Comparison of ENCODE assay signal across 21 cellular contexts in genomic region chr6:53113742-53114141, GRCh38. TPM values are rescaled to one million over a fixed set of nuclear protein-coding genes. Genes with fewer than 3 reads are reported as not detected.
A peak's percentile ranks its signal among the peaks of the same experiment; 100 is the strongest.
DNase-seq lines count a peak whose midpoint lies in the region; TF ChIP-seq lines count a peak whose summit lies in the region.
"Had no signal": no experiment of that assay in that cellular context is flagged by ENCODE, and none has a peak within 500 bp of the region (broad histone marks: within the 10 kb centered on the region; RNA-seq: fewer than 3 reads in every experiment).

No MANE protein-coding gene starts in this region.

- no peaks in the 10 kb centered on the region for H3K27me3 ChIP-seq in prostate gland (replicated peaks; ENCODE audit: insufficient read depth)
- H3K27me3 ChIP-seq in transverse colon: no peaks in the 10 kb centered on the region
- no peaks in the 10 kb centered on the region for H3K27me3 ChIP-seq in MM.1S (replicated peaks; ENCODE audit: insufficient read depth, low read length)

- no peak overlapping the region for H3K4me2 ChIP-seq in MM.1S (ENCODE audit: low read depth, low read length)
- H3K4me2 ChIP-seq: A549, KMS-11, SK-N-SH had no signal

- TF ChIP-seq EP300 in transverse colon (IDR thresholded peaks at IDR 0.05; ENCODE audit: low read depth): no peak

- peaks cover 27% of the 10 kb centered on the region for H3F3A ChIP-seq in MM.1S (ENCODE audit: insufficient read depth, low read length)

- no peaks in the 10 kb centered on the region for H3K9me2 ChIP-seq in MM.1S (replicated peaks; ENCODE audit: insufficient read depth, low read length)
- H3K9me2 ChIP-seq: SK-N-SH had no signal

- intact Hi-C loops in prostate gland (cut with DNase I): no loop called here
- intact Hi-C loops in transverse colon (cut with DNase I; ENCODE audit: low total_unique reads): no loop called here

- H3K4me1 ChIP-seq in prostate gland (replicated peaks) (no peaks in the 10 kb centered on the region), transverse colon (peaks cover 0 to 16% (median 9%) of the 10 kb centered on the region in 4 donors), MM.1S (ENCODE audit: low read length) (peaks cover 47% of the 10 kb centered on the region)

- H3K27ac ChIP-seq in C4-2B (peak overlapping the region; percentile 95), VCaP (peak overlapping the region; percentile 74), prostate gland (peak overlapping the region; percentile 21 to 57), transverse colon (peak overlapping the region in 1 of 4 donors; percentile 21), MM.1S (ENCODE audit: low read length) (no peak overlapping the region)
- H3K27ac ChIP-seq: A549, KMS-11 had no signal

- no peaks in the 10 kb centered on the region for H3K79me2 ChIP-seq in MM.1S (ENCODE audit: low read length)

- in situ Hi-C loops in transverse colon (cut with MboI; ENCODE audit: low pct_ligation_motif_present in 1 of 4, low pct_unique_long_range_greater_than_20kb in 1 of 4, low sequenced_read_pairs in 3 of 4): no loop called here

- TF ChIP-seq POLR2A in prostate gland (IDR thresholded peaks at IDR 0.05) (no peak), transverse colon (IDR thresholded peaks at IDR 0.05) (no peak)

- 36% methylated on average over 4 of the region's 4 CpGs for WGBS in prostate gland
- WGBS in transverse colon (ENCODE audit: low coverage in 1 of 2), 2 donors: 48 to 49% methylated on average over 4 of the region's 4 CpGs

- H3K36me3 ChIP-seq in prostate gland (no peaks in the 10 kb centered on the region), transverse colon (no peaks in the 10 kb centered on the region), MM.1S (replicated peaks; ENCODE audit: insufficient read depth, low read length) (no peaks in the 10 kb centered on the region)

- no peaks in the 10 kb centered on the region for H3K9me3 ChIP-seq in prostate gland
- no peaks in the 10 kb centered on the region for H3K9me3 ChIP-seq in transverse colon
- no peaks in the 10 kb centered on the region for H3K9me3 ChIP-seq in MM.1S (replicated peaks; ENCODE audit: insufficient read depth, low read length)
- H3K9me3 ChIP-seq: A549, SK-N-SH had no signal

- no peaks in the 10 kb centered on the region for H4K20me1 ChIP-seq in MM.1S (ENCODE audit: insufficient read depth, low read length)

- no peak for TF ChIP-seq CTCF in C4-2B (conservative IDR thresholded peaks at IDR 0.05)
- no peak for TF ChIP-seq CTCF in VCaP (conservative IDR thresholded peaks at IDR 0.05)
- TF ChIP-seq CTCF in prostate gland (IDR thresholded peaks at IDR 0.05): no peak
- no peak for TF ChIP-seq CTCF in transverse colon (IDR thresholded peaks at IDR 0.05)
- TF ChIP-seq CTCF in MM.1S (IDR thresholded peaks at IDR 0.05; ENCODE audit: low read length): no peak

- DNase-seq in NCI-H69 (lab: John Stamatoyannopoulos, UW) (peak; percentile 41), prostate gland (ENCODE audit: low spot score) (no peak), NCI-H2081 treated with DMSO at 0.1 percent for 48 hours (lab: John Stamatoyannopoulos, UW) (no peak), transverse colon (no peak), NCI-H82 (lab: John Stamatoyannopoulos, UW) (no peak), MM.1S (no peak)
- DNase-seq: AML-193; C1 segment of cervical spinal cord; CD8-positive, alpha-beta T cell; NCI-H1092 treated with DMSO at 0.1 percent for 48 hours; NCI-H1436 treated with DMSO at 0.1 percent for 48 hours; NCI-H187 treated with DMSO at 0.1 percent for 48 hours; NCI-H2107; NCI-H524 treated with DMSO at 0.1 percent for 48 hours; SK-N-SH; SW 1271 had no signal

- H2AFZ ChIP-seq in MM.1S (ENCODE audit: low read length): no peak overlapping the region

- H3K4me3 ChIP-seq in prostate gland (no peak overlapping the region), transverse colon (no peak overlapping the region), MM.1S (ENCODE audit: low read length) (no peak overlapping the region)
- H3K4me3 ChIP-seq: A549 had no signal

- H3K9ac ChIP-seq in MM.1S (ENCODE audit: low read length): no peak overlapping the region
- H3K9ac ChIP-seq: KMS-11, SK-N-SH had no signal

RNA-seq across cellular contexts. Expression of gene GCM1, which starts 34.9 kb away (rescaled TPM):
- under 1 TPM; 0.09 to 0.34 TPM for total RNA-seq in prostate gland
- total RNA-seq in transverse colon: under 1 TPM in 1 of 4 donors, not detected in 3; 0.32 TPM
- total RNA-seq: H4 had no signal

RNA-seq across cellular contexts. Expression of gene FBXO9, which starts 48.5 kb away (rescaled TPM):
- total RNA-seq in prostate gland: 10 to 100 TPM; 55.6 to 89.2 TPM
- 100 to 1,000 TPM in 1 of 4 donors, 10 to 100 TPM in 3; 50.5 to 166 (median 64.2) TPM for total RNA-seq in transverse colon

RNA-seq across cellular contexts. Expression of gene CILK1, which starts 52.1 kb away (rescaled TPM):
- total RNA-seq in prostate gland (10 to 100 TPM; 19.1 to 27.2 TPM), transverse colon (10 to 100 TPM in 3 of 4 donors, 1 to 10 TPM in 1; 7.0 to 19.1 (median 16.7) TPM)
